10 cellular contexts compared by ENCODE assay signal in the genomic region with DNA sequence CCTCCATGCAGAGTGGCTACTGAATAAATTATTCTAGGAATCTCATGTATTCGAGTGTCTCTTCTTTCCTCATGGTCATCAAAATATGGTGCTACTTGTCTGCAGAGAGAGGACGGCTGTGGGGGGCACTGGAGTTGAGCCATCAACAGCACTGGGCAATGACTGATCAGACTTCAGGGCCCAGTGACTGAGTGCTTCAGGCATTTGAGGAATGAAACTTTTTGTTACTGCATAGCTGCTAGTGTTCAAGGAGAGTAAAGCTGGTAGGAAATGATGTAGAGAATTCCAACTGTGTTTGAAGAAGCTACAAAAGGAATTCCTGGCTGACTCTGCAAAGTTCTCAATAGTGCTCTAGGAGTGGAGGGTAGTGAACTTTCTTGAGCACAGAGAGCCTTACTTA.
DNase-seq lines count a peak whose midpoint lies in the region; ATAC-seq and TF ChIP-seq lines count a peak whose summit lies in the region.
"Had no signal": no experiment of that assay in that cellular context is flagged by ENCODE, and none has a peak within 500 bp of the region (broad histone marks: within the 10 kb centered on the region; RNA-seq: fewer than 3 reads in every experiment).

No MANE protein-coding gene starts in this region.

- 80 to 89% methylated on average over 2 of the region's 2 CpGs for WGBS in lower leg skin, 2 donors

- H3K4me3 Mint-ChIP-seq in progenitor cell of endocrine pancreas (ENCODE audit: low read depth), result no peak overlapping the region
- H3K4me3 Mint-ChIP-seq: stimulated activated naive CD8-positive, alpha-beta T cell treated with anti-CD3 and anti-CD28 coated beads, Interleukin-15, Interleukin-2, amounts not matched to agents 100 ng/mL and 50 ng/mL, for 24 hours had no signal

- TF ChIP-seq POLR2A in lower leg skin (IDR thresholded peaks at IDR 0.05), result no peak

- DNase-seq in GM04504 (ENCODE audit: low read depth) (peak; percentile 3), foreskin fibroblast (peak; percentile 29 to 75), progenitor cell of endocrine pancreas (ENCODE audit: low spot score, unreplicated experiment) (no peak), NCI-H69 (lab: John Stamatoyannopoulos, UW) (no peak), lower leg skin (ENCODE audit: low spot score in 2 of 2) (no peak), NCI-H1105 (lab: John Stamatoyannopoulos, UW) (no peak)
- DNase-seq: DND-41 had no signal

- H3K4me1 Mint-ChIP-seq in progenitor cell of endocrine pancreas (ENCODE audit: low read depth), result peaks cover 5% of the 10 kb centered on the region

- intact Hi-C loops in lower leg skin (cut with DNase I; ENCODE audit: low total_unique reads), result no loop called here

- ATAC-seq in SK-N-SH treated with all-trans-retinoic acid at 6 μM for 48 hours (peak; percentile 90), HG02571 (IDR thresholded peaks at IDR 0.05; ENCODE audit: unreplicated experiment) (no peak)

- peak overlapping the region; percentile 93 for H3K27ac Mint-ChIP-seq in progenitor cell of endocrine pancreas
- H3K27ac Mint-ChIP-seq: stimulated activated naive CD8-positive, alpha-beta T cell treated with anti-CD3 and anti-CD28 coated beads, Interleukin-15, Interleukin-2, amounts not matched to agents 100 ng/mL and 50 ng/mL, for 24 hours had no signal

- TF ChIP-seq CTCF in foreskin fibroblast (IDR thresholded peaks at IDR 0.05; ENCODE audit: low read depth, low read length) (no peak), progenitor cell of endocrine pancreas (IDR thresholded peaks at IDR 0.05; ENCODE audit: unreplicated experiment) (no peak), lower leg skin (IDR thresholded peaks at IDR 0.05) (no peak)

- peaks cover 23% of the 10 kb centered on the region for H3K36me3 Mint-ChIP-seq in progenitor cell of endocrine pancreas (ENCODE audit: insufficient read depth)

- no peaks in the 10 kb centered on the region for H3K27me3 Mint-ChIP-seq in progenitor cell of endocrine pancreas

- no peaks in the 10 kb centered on the region for H3K9me3 Mint-ChIP-seq in progenitor cell of endocrine pancreas (ENCODE audit: low read depth)
- H3K9me3 Mint-ChIP-seq: stimulated activated naive CD8-positive, alpha-beta T cell treated with anti-CD3 and anti-CD28 coated beads, Interleukin-15, Interleukin-2, amounts not matched to agents 100 ng/mL and 50 ng/mL, for 24 hours had no signal

- H3K4me3 ChIP-seq in foreskin fibroblast (ENCODE audit: low read depth in 1 of 2, low read length in 2 of 2), result no peak overlapping the region
- no peak overlapping the region for H3K4me3 ChIP-seq in lower leg skin (ENCODE audit: low read depth, poor library complexity, severe bottlenecking)

TF ChIP-seq in SK-N-SH treated with all-trans-retinoic acid at 6 μM for 48 hours, 23 proteins besides CTCF, POLR2A, EP300 and RAD21:
- TF ChIP-seq RARB (CRISPR knock-in tag; IDR thresholded peaks at IDR 0.05) (no peak), TCF4 (CRISPR knock-in tag; IDR thresholded peaks at IDR 0.05; ENCODE audit: borderline replicate concordance) (no peak), GLIS3 (CRISPR knock-in tag; IDR thresholded peaks at IDR 0.05) (no peak), SNAI2 (CRISPR knock-in tag; IDR thresholded peaks at IDR 0.05) (0 out of 2 replicates have a peak, but pooled peaks have one; percentile 12), ISL1 (CRISPR knock-in tag; IDR thresholded peaks at IDR 0.05) (peak; percentile 48)
- TF ChIP-seq, protein P1, sequence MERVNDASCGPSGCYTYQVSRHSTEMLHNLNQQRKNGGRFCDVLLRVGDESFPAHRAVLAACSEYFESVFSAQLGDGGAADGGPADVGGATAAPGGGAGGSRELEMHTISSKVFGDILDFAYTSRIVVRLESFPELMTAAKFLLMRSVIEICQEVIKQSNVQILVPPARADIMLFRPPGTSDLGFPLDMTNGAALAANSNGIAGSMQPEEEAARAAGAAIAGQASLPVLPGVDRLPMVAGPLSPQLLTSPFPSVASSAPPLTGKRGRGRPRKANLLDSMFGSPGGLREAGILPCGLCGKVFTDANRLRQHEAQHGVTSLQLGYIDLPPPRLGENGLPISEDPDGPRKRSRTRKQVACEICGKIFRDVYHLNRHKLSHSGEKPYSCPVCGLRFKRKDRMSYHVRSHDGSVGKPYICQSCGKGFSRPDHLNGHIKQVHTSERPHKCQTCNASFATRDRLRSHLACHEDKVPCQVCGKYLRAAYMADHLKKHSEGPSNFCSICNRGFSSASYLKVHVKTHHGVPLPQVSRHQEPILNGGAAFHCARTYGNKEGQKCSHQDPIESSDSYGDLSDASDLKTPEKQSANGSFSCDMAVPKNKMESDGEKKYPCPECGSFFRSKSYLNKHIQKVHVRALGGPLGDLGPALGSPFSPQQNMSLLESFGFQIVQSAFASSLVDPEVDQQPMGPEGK (CRISPR knock-in tag; IDR thresholded peaks at IDR 0.05; ENCODE audit: borderline replicate concordance), result no peak
- TF ChIP-seq, protein P2, sequence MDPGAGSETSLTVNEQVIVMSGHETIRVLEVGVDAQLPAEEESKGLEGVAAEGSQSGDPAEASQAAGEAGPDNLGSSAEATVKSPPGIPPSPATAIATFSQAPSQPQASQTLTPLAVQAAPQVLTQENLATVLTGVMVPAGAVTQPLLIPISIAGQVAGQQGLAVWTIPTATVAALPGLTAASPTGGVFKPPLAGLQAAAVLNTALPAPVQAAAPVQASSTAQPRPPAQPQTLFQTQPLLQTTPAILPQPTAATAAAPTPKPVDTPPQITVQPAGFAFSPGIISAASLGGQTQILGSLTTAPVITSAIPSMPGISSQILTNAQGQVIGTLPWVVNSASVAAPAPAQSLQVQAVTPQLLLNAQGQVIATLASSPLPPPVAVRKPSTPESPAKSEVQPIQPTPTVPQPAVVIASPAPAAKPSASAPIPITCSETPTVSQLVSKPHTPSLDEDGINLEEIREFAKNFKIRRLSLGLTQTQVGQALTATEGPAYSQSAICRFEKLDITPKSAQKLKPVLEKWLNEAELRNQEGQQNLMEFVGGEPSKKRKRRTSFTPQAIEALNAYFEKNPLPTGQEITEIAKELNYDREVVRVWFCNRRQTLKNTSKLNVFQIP (CRISPR knock-in tag; IDR thresholded peaks at IDR 0.05; ENCODE audit: borderline replicate concordance, low read depth), result no peak
- TF ChIP-seq, protein P3, sequence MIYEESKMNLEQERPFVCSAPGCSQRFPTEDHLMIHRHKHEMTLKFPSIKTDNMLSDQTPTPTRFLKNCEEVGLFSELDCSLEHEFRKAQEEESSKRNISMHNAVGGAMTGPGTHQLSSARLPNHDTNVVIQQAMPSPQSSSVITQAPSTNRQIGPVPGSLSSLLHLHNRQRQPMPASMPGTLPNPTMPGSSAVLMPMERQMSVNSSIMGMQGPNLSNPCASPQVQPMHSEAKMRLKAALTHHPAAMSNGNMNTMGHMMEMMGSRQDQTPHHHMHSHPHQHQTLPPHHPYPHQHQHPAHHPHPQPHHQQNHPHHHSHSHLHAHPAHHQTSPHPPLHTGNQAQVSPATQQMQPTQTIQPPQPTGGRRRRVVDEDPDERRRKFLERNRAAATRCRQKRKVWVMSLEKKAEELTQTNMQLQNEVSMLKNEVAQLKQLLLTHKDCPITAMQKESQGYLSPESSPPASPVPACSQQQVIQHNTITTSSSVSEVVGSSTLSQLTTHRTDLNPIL (CRISPR knock-in tag; IDR thresholded peaks at IDR 0.05; ENCODE audit: low read depth), result no peak
TF ChIP-seq in SK-N-SH treated with all-trans-retinoic acid at 6 μM for 48 hours: peak in this region for 2.

Comparison
In these comparisons a context has a peak if more than half of its experiments do, and no peak if none do; other contexts are left out.
1. DNase-seq: peak in GM04504 (single experiment) and foreskin fibroblast (2 of 2); none in progenitor cell of endocrine pancreas (single experiment), NCI-H69 (single experiment), lower leg skin (0 of 2) and NCI-H1105 (single experiment).